9 cellular contexts compared by ENCODE assay signal in genomic region chr3:21330293-21330692, GRCh38.
A peak's percentile ranks its signal among the peaks of the same experiment; 100 is the strongest.
DNase-seq lines count a peak whose midpoint lies in the region; ATAC-seq and TF ChIP-seq lines count a peak whose summit lies in the region.
"Had no signal": no experiment of that assay in that cellular context is flagged by ENCODE, and none has a peak within 500 bp of the region (broad histone marks: within the 10 kb centered on the region; RNA-seq: fewer than 3 reads in every experiment).

No MANE protein-coding gene starts in this region.

- H3K4me1 Mint-ChIP-seq in MCF 10A (ENCODE audit: insufficient read depth, unreplicated experiment): peaks cover 23% of the 10 kb centered on the region

- DNase-seq in A172 (ENCODE audit: low spot score): peak; percentile 32
- DNase-seq in MCF 10A (ENCODE audit: unreplicated experiment): peak; percentile 49
- DNase-seq in NCI-H1092 treated with DMSO at 0.1 percent for 48 hours (lab: John Stamatoyannopoulos, UW): no peak
- no peak for DNase-seq in coronary artery (ENCODE audit: low spot score)
- DNase-seq in C1 segment of cervical spinal cord (lab: John Stamatoyannopoulos, UW): no peak
- DNase-seq: stimulated activated CD4-positive, alpha-beta T cell treated with anti-CD3 and anti-CD28 coated beads, Interleukin-4, amount 100 ng/mL, for 24 hours had no signal

- H3K27me3 Mint-ChIP-seq in MCF 10A (ENCODE audit: insufficient read depth, unreplicated experiment): no peaks in the 10 kb centered on the region

- no TSS peak for BruUV-seq in MCF 10A (replicated peaks; lab: Mats Ljungman, UMichigan)

- H3K27ac Mint-ChIP-seq in MCF 10A (ENCODE audit: low read depth, unreplicated experiment): peak overlapping the region; percentile 43

- POLR2A ChIA-PET in MCF 10A (lab: Yijun Ruan, JAX): interaction anchor here (1.2 kb wide), 1 partner anchor 56 kb away, joined by 4 read pairs; no protein-coding TSS in a partner anchor

- no peaks in the 10 kb centered on the region for H3K9me3 Mint-ChIP-seq in MCF 10A (ENCODE audit: unreplicated experiment)

- no peak overlapping the region for H3K27ac ChIP-seq in coronary artery

- CTCF ChIA-PET in MCF 10A (lab: Yijun Ruan, JAX): interaction anchor here (1.3 kb wide), 1 partner anchor 313 kb away, joined by 4 read pairs; no protein-coding TSS in a partner anchor

- TF ChIP-seq CTCF in MCF 10A (IDR thresholded peaks at IDR 0.05; ENCODE audit: unreplicated experiment): no peak
- TF ChIP-seq CTCF in coronary artery (IDR thresholded peaks at IDR 0.05): no peak

- H3K4me3 Mint-ChIP-seq in MCF 10A (ENCODE audit: unreplicated experiment): peak overlapping the region; percentile 66

- ATAC-seq in GM19397 (IDR thresholded peaks at IDR 0.05; ENCODE audit: unreplicated experiment) (peak; percentile 75), HG03196 (IDR thresholded peaks at IDR 0.05; ENCODE audit: unreplicated experiment) (peak; percentile 91), GM18511 (IDR thresholded peaks at IDR 0.05; ENCODE audit: unreplicated experiment) (no peak)

- H3K36me3 Mint-ChIP-seq in MCF 10A (ENCODE audit: insufficient read depth, unreplicated experiment): no peaks in the 10 kb centered on the region

- H3K4me3 ChIP-seq in coronary artery: no peak overlapping the region

- intact Hi-C loops in MCF 10A (cut with micrococcal nuclease): no loop called here

Comparison
In these comparisons a context has a peak if more than half of its experiments do, and no peak if none do; other contexts are left out.
1. DNase-seq: peak in A172 (single experiment) and MCF 10A (single experiment); none in NCI-H1092 treated with DMSO at 0.1 percent for 48 hours (single experiment), coronary artery (single experiment) and C1 segment of cervical spinal cord (0 of 14).